Comparison of ENCODE assay signal across 16 cellular contexts in the genomic region with DNA sequence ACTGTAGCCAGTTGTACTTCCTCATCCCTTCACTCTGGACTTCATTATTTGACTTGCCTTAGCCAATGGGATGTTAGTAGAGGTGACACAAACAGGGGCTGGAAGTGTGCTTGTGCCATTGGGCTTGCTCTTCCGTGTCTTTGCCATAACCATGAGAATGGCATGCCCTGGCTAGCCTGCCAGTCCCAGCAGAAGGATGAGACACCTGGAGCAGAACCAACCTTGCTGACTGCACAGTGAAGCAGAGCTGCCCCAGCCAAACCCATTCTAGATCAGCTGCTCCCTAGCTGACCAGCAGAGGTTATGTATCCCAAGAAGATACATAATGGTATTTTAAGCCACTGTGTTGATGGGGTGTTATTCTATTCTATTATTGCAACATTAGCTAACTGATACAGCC. TPM values are rescaled to one million over a fixed set of nuclear protein-coding genes. Genes with fewer than 3 reads are reported as not detected.
"Had no signal": no experiment of that assay in that cellular context is flagged by ENCODE, and none has a peak within 500 bp of the region (broad histone marks: within the 10 kb centered on the region; RNA-seq: fewer than 3 reads in every experiment).

No MANE protein-coding gene starts in this region.

- H3K4me3 Mint-ChIP-seq: activated CD8-positive, alpha-beta T cell treated with anti-CD3 and anti-CD28 coated beads for 36 hours; activated T-cell treated with anti-CD3 and anti-CD28 coated beads, Interleukin-2, amount 50 U/mL, for 4 hours; stimulated activated naive CD8-positive, alpha-beta T cell treated with anti-CD3 and anti-CD28 coated beads, Interleukin-15, amount 100 ng/mL, for 72 hours; T-helper 17 cell; WTC11 had no signal

- H3K9me3 ChIP-seq: sigmoid colon, spleen, testis, upper lobe of left lung had no signal

- H3K4me3 ChIP-seq: coronary artery, sigmoid colon, spleen, testis, upper lobe of left lung had no signal

- H3K4me1 ChIP-seq: testis, upper lobe of left lung had no signal

- H3K27me3 ChIP-seq: sigmoid colon, spleen, testis, upper lobe of left lung had no signal

- H3K27ac ChIP-seq: coronary artery, sigmoid colon, spleen, testis, upper lobe of left lung had no signal

- H3K36me3 ChIP-seq: upper lobe of left lung had no signal

- H3K27ac Mint-ChIP-seq: activated CD8-positive, alpha-beta T cell treated with anti-CD3 and anti-CD28 coated beads for 36 hours; activated naive CD4-positive, alpha-beta T cell treated with anti-CD3 and anti-CD28 coated beads, Interleukin-2, amount 50 U/mL, for 72 hours; stimulated activated naive CD8-positive, alpha-beta T cell treated with anti-CD3 and anti-CD28 coated beads, Interleukin-15, amount 100 ng/mL, for 72 hours; T-helper 17 cell; WTC11 had no signal

- H3K36me3 Mint-ChIP-seq: WTC11 had no signal

- H3K4me1 Mint-ChIP-seq: stimulated activated naive CD8-positive, alpha-beta T cell treated with anti-CD3 and anti-CD28 coated beads, Interleukin-15, amount 100 ng/mL, for 72 hours had no signal

- DNase-seq: activated CD4-positive, alpha-beta T cell treated with anti-CD3 and anti-CD28 coated beads for 48 hours; activated CD8-positive, alpha-beta T cell treated with anti-CD3 and anti-CD28 coated beads for 36 hours; activated effector memory CD4-positive, alpha-beta T cell treated with anti-CD3 and anti-CD28 coated beads, Interleukin-2, amount 50 U/mL, for 16 hours; activated T-cell treated with anti-CD3 and anti-CD28 coated beads, Interleukin-2, amount 50 U/mL, for 4 hours; central memory CD4-positive, alpha-beta T cell; left ventricle myocardium superior; sigmoid colon; spleen; stimulated activated naive CD8-positive, alpha-beta T cell treated with anti-CD3 and anti-CD28 coated beads, Interleukin-15, amount 100 ng/mL, for 72 hours; T-helper 17 cell; testis; upper lobe of left lung had no signal

- H3K9me3 Mint-ChIP-seq: activated CD8-positive, alpha-beta T cell treated with anti-CD3 and anti-CD28 coated beads for 36 hours; activated naive CD4-positive, alpha-beta T cell treated with anti-CD3 and anti-CD28 coated beads, Interleukin-2, amount 50 U/mL, for 72 hours; activated T-cell treated with anti-CD3 and anti-CD28 coated beads, Interleukin-2, amount 50 U/mL, for 4 hours; stimulated activated naive CD8-positive, alpha-beta T cell treated with anti-CD3 and anti-CD28 coated beads, Interleukin-15, amount 100 ng/mL, for 72 hours; WTC11 had no signal

RNA-seq across cellular contexts. Expression of a gene that starts 17.0 kb away (rescaled TPM):
- total RNA-seq: osteocyte had no signal
